21 cellular contexts compared by ENCODE assay signal in the genomic region with DNA sequence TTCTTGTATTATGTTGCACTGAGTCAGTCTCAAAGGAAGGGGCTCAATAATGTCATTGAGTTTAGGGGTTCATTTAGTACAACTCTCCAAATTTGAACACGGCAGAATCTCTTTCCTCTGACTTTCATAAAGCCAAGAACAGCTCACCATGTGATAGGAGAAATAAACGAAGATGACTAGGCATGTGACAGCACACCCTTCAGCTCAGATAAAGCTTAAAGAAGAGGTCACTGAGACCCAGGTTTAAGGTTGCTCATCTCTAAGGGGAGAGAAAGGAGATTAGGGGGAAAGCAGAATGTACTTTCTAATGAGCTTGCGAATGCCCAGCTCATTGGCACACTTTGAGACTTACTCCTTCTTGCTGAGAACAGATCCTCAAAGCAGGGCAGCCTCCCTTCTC.
DNase-seq lines count a peak whose midpoint lies in the region; FAIRE-seq and TF ChIP-seq lines count a peak whose summit lies in the region.
"Had no signal": no experiment of that assay in that cellular context is flagged by ENCODE, and none has a peak within 500 bp of the region (broad histone marks: within the 10 kb centered on the region; RNA-seq: fewer than 3 reads in every experiment).

No MANE protein-coding gene starts in this region.

- TF ChIP-seq CTCF in astrocyte (IDR thresholded peaks at IDR 0.05; ENCODE audit: insufficient read depth, low read depth, low read length) (no peak), nephron (IDR thresholded peaks at IDR 0.05; ENCODE audit: unreplicated experiment in 3 of 3) (no peak)

- peak; percentile 5 for FAIRE-seq in GM12891 (lab: Jason Lieb, UNC)
- peak; percentile 85 for FAIRE-seq in astrocyte (lab: Jason Lieb, UNC)
- FAIRE-seq in small intestine (lab: Jason Lieb, UNC), result no peak
- FAIRE-seq: GM12878, GM19239, H1 had no signal

- H3K4me1 ChIP-seq in astrocyte (ENCODE audit: insufficient read depth, low read length), result no peaks in the 10 kb centered on the region
- no peaks in the 10 kb centered on the region for H3K4me1 ChIP-seq in small intestine (ENCODE audit: control insufficient read depth in 2 of 2, insufficient read depth in 1 of 2, low read depth in 1 of 2, low read length in 1 of 2)

- H3K9me3 ChIP-seq in astrocyte (ENCODE audit: insufficient read depth, low read depth, low read length), result no peaks in the 10 kb centered on the region
- no peaks in the 10 kb centered on the region for H3K9me3 ChIP-seq in small intestine (ENCODE audit: control insufficient read depth, low read depth)

- H4K20me1 ChIP-seq in astrocyte (ENCODE audit: insufficient read depth, low read length), result no peaks in the 10 kb centered on the region

- H3K27me3 Mint-ChIP-seq in astrocyte (ENCODE audit: low read depth, unreplicated experiment), result no peaks in the 10 kb centered on the region
- H3K27me3 Mint-ChIP-seq in nephron (ENCODE audit: low read depth), result no peaks in the 10 kb centered on the region

- no peaks in the 10 kb centered on the region for H3K36me3 Mint-ChIP-seq in astrocyte (ENCODE audit: low read depth, unreplicated experiment)
- peaks cover 5% of the 10 kb centered on the region for H3K36me3 Mint-ChIP-seq in nephron (ENCODE audit: low read depth)
- H3K36me3 Mint-ChIP-seq: CD8-positive, alpha-beta T cell had no signal

- H3K4me3 ChIP-seq in astrocyte (ENCODE audit: insufficient read depth, low read depth, low read length) (no peak overlapping the region), small intestine (ENCODE audit: low read depth in 1 of 2, low read length in 2 of 2) (no peak overlapping the region)
- H3K4me3 ChIP-seq: BLaER1 treated with 17β-estradiol and CSF1 and Interleukin-3, amounts not matched to agents 10 nM and 100 nM; GM12878 had no signal

- H3K79me2 ChIP-seq in astrocyte (ENCODE audit: insufficient read depth, low read length), result no peaks in the 10 kb centered on the region

- H2AFZ ChIP-seq in astrocyte (ENCODE audit: low read depth, low read length), result no peak overlapping the region

- no peak overlapping the region for H3K4me2 ChIP-seq in astrocyte (ENCODE audit: low read length)

- no peak overlapping the region for H3K9ac ChIP-seq in astrocyte (ENCODE audit: low read length)
- H3K9ac ChIP-seq: BLaER1 treated with 17β-estradiol and CSF1 and Interleukin-3, amounts not matched to agents 10 nM and 100 nM had no signal

- H3K9me3 Mint-ChIP-seq in astrocyte (ENCODE audit: unreplicated experiment) (no peaks in the 10 kb centered on the region), nephron (peaks cover 3% of the 10 kb centered on the region)
- H3K9me3 Mint-ChIP-seq: CD8-positive, alpha-beta T cell had no signal

- TF ChIP-seq POLR2A in GM12891 (IDR thresholded peaks at IDR 0.05; ENCODE audit: low read depth, low read length), result no peak

- H3K27me3 ChIP-seq in astrocyte (ENCODE audit: insufficient read depth, low read length) (no peaks in the 10 kb centered on the region), small intestine (ENCODE audit: control insufficient read depth in 2 of 2, insufficient read depth in 2 of 2, low read length in 2 of 2) (no peaks in the 10 kb centered on the region)

- no peak overlapping the region for H3K4me3 Mint-ChIP-seq in astrocyte (ENCODE audit: unreplicated experiment)
- H3K4me3 Mint-ChIP-seq in nephron, result peak overlapping the region in 1 of 3 experiments; percentile 58
- H3K4me3 Mint-ChIP-seq: B cell; CD8-positive, alpha-beta T cell had no signal

- H3K36me3 ChIP-seq in astrocyte (ENCODE audit: insufficient read depth, low read length) (no peaks in the 10 kb centered on the region), small intestine (ENCODE audit: control insufficient read depth in 2 of 2, insufficient read depth in 2 of 2, low read length in 2 of 2) (no peaks in the 10 kb centered on the region)
- H3K36me3 ChIP-seq: BLaER1 treated with 17β-estradiol and CSF1 and Interleukin-3, amounts not matched to agents 10 nM and 100 nM had no signal

- WGBS in small intestine, 3 donors, result 60 to 79% (median 79%) methylated on average over 3 of the region's 3 CpGs

- no peak overlapping the region for H3K27ac Mint-ChIP-seq in astrocyte (ENCODE audit: unreplicated experiment)
- peak overlapping the region; percentile 88 to 99 (median 94) for H3K27ac Mint-ChIP-seq in nephron
- H3K27ac Mint-ChIP-seq: B cell; CD8-positive, alpha-beta T cell; H9 had no signal

- no peak for DNase-seq in GM12891 (ENCODE audit: insufficient read length, low spot score)
- peak; percentile 26 for DNase-seq in NCI-H82 treated with DMSO at 0.1 percent for 48 hours (lab: John Stamatoyannopoulos, UW; ENCODE audit: unreplicated experiment)
- DNase-seq in astrocyte (ENCODE audit: low read depth), result no peak
- DNase-seq in small intestine, result no peak
- DNase-seq in HK-2 (ENCODE audit: unreplicated experiment), result no peak
- DNase-seq in D341Med (ENCODE audit: low spot score), result no peak
- DNase-seq: 8988T; Calu3; CD8-positive, alpha-beta T cell; DMS 273 treated with DMSO at 0.1 percent for 48 hours; DND-41; EL; H9; KBM-7 had no signal

- H3K27ac ChIP-seq in astrocyte (ENCODE audit: low read depth, low read length) (no peak overlapping the region), small intestine (ENCODE audit: low read depth in 1 of 2, low read length in 1 of 2) (no peak overlapping the region)
- H3K27ac ChIP-seq: HL-60 had no signal

- H3K4me1 Mint-ChIP-seq in astrocyte (ENCODE audit: low read depth, unreplicated experiment), result peaks cover 26% of the 10 kb centered on the region
- H3K4me1 Mint-ChIP-seq in nephron, result peaks cover 53% of the 10 kb centered on the region
- H3K4me1 Mint-ChIP-seq: B cell had no signal

TF ChIP-seq in GM12891, 5 proteins besides CTCF, POLR2A, EP300 and RAD21:
- TF ChIP-seq SPI1 (IDR thresholded peaks at IDR 0.05; ENCODE audit: low read depth, low read length), result no peak
- no peak for TF ChIP-seq POU2F2 (IDR thresholded peaks at IDR 0.05; ENCODE audit: low read depth, low read length)
- TF ChIP-seq POLR2AphosphoS5 (IDR thresholded peaks at IDR 0.05; ENCODE audit: low read depth, low read length), result no peak
- TF ChIP-seq PAX5 (IDR thresholded peaks at IDR 0.05; ENCODE audit: insufficient read depth, low read length, severe bottlenecking), result no peak
- TF ChIP-seq TAF1 (IDR thresholded peaks at IDR 0.05; ENCODE audit: low read depth, low read length), result no peak
